8 cellular contexts compared by ENCODE assay signal in genomic region chr11:125064070-125064469, GRCh38. TPM values are rescaled to one million over a fixed set of nuclear protein-coding genes. Genes with fewer than 3 reads are reported as not detected.
A peak's percentile ranks its signal among the peaks of the same experiment; 100 is the strongest.
DNase-seq lines count a peak whose midpoint lies in the region; ATAC-seq and TF ChIP-seq lines count a peak whose summit lies in the region.

No MANE protein-coding gene starts in this region.

- no peaks in the 10 kb centered on the region for H3K36me3 ChIP-seq in brain microvascular endothelial cell (replicated peaks)
- no peaks in the 10 kb centered on the region for H3K36me3 ChIP-seq in lower lobe of right lung
- no peaks in the 10 kb centered on the region for H3K36me3 ChIP-seq in vagina

- H3K27ac ChIP-seq in brain microvascular endothelial cell (no peak overlapping the region), lower lobe of right lung (peak overlapping the region; percentile 82), vagina (peak overlapping the region; percentile 61)

- H3K9me3 Mint-ChIP-seq in stimulated activated naive CD8-positive, alpha-beta T cell treated with anti-CD3 and anti-CD28 coated beads, Interleukin-15, Interleukin-2, amounts not matched to agents 100 ng/mL and 50 ng/mL, for 24 hours, result no peaks in the 10 kb centered on the region
- H3K9me3 Mint-ChIP-seq in stimulated activated naive CD8-positive, alpha-beta T cell treated with anti-CD3 and anti-CD28 coated beads, Interleukin-15, amount 100 ng/mL, for 72 hours, result no peaks in the 10 kb centered on the region

- H3K9me3 ChIP-seq in lower lobe of right lung (no peaks in the 10 kb centered on the region), vagina (no peaks in the 10 kb centered on the region)

- no peak for TF ChIP-seq POLR2A in vagina (IDR thresholded peaks at IDR 0.05)

- peak overlapping the region; percentile 51 for H3K4me3 Mint-ChIP-seq in stimulated activated naive CD8-positive, alpha-beta T cell treated with anti-CD3 and anti-CD28 coated beads, Interleukin-15, Interleukin-2, amounts not matched to agents 100 ng/mL and 50 ng/mL, for 24 hours
- peak overlapping the region in 1 of 2 donors; percentile 76 for H3K4me3 Mint-ChIP-seq in stimulated activated naive CD8-positive, alpha-beta T cell treated with anti-CD3 and anti-CD28 coated beads, Interleukin-15, amount 100 ng/mL, for 72 hours

- in situ Hi-C loops in brain microvascular endothelial cell (cut with HindIII; ENCODE audit: low pct_ligation_motif_present, low sequenced_read_pairs), result no loop called here

- H3K4me1 Mint-ChIP-seq in stimulated activated naive CD8-positive, alpha-beta T cell treated with anti-CD3 and anti-CD28 coated beads, Interleukin-15, Interleukin-2, amounts not matched to agents 100 ng/mL and 50 ng/mL, for 24 hours (ENCODE audit: low read depth), result peaks cover 15% of the 10 kb centered on the region
- peaks cover 24% of the 10 kb centered on the region for H3K4me1 Mint-ChIP-seq in stimulated activated naive CD8-positive, alpha-beta T cell treated with anti-CD3 and anti-CD28 coated beads, Interleukin-15, amount 100 ng/mL, for 72 hours

- H3K27ac Mint-ChIP-seq in stimulated activated naive CD8-positive, alpha-beta T cell treated with anti-CD3 and anti-CD28 coated beads, Interleukin-15, Interleukin-2, amounts not matched to agents 100 ng/mL and 50 ng/mL, for 24 hours, result no peak overlapping the region
- no peak overlapping the region for H3K27ac Mint-ChIP-seq in stimulated activated naive CD8-positive, alpha-beta T cell treated with anti-CD3 and anti-CD28 coated beads, Interleukin-15, amount 100 ng/mL, for 72 hours

- intact Hi-C loops in lower lobe of right lung (cut with DNase I), result no loop called here
- intact Hi-C loops in vagina (cut with DNase I), result no loop called here

- H3K36me3 Mint-ChIP-seq in stimulated activated naive CD8-positive, alpha-beta T cell treated with anti-CD3 and anti-CD28 coated beads, Interleukin-15, Interleukin-2, amounts not matched to agents 100 ng/mL and 50 ng/mL, for 24 hours (ENCODE audit: low read depth), result no peaks in the 10 kb centered on the region

- H3K27me3 ChIP-seq in brain microvascular endothelial cell (replicated peaks) (no peaks in the 10 kb centered on the region), lower lobe of right lung (ENCODE audit: low read depth) (peaks cover 13% of the 10 kb centered on the region), vagina (no peaks in the 10 kb centered on the region)

- TF ChIP-seq CTCF in brain microvascular endothelial cell (IDR thresholded peaks at IDR 0.05; ENCODE audit: low read depth, low read length, missing control alignments) (no peak), lower lobe of right lung (IDR thresholded peaks at IDR 0.05) (no peak), vagina (IDR thresholded peaks at IDR 0.05) (no peak)

- H3K4me3 ChIP-seq in brain microvascular endothelial cell (ENCODE audit: low read depth, low read length) (peak overlapping the region; percentile 76), lower lobe of right lung (peak overlapping the region; percentile 75), vagina (peak overlapping the region; percentile 44 to 62)

- no peak for ATAC-seq in stimulated activated naive CD8-positive, alpha-beta T cell treated with anti-CD3 and anti-CD28 coated beads, Interleukin-15, amount 100 ng/mL, for 72 hours
- ATAC-seq in lower lobe of right lung, result no peak

- no peak for DNase-seq in stimulated activated naive CD8-positive, alpha-beta T cell treated with anti-CD3 and anti-CD28 coated beads, Interleukin-15, amount 100 ng/mL, for 72 hours
- DNase-seq in brain microvascular endothelial cell, result no peak
- DNase-seq in lower lobe of right lung, result no peak
- DNase-seq in vagina (ENCODE audit: extremely low spot score in 2 of 2), result no peak
- DNase-seq in Kasumi-1 (lab: John Stamatoyannopoulos, UW), result no peak
- no peak for DNase-seq in GDM1 (lab: John Stamatoyannopoulos, UW)
- DNase-seq in KG1 (lab: John Stamatoyannopoulos, UW), result no peak

- peaks cover 17% of the 10 kb centered on the region for H3K4me1 ChIP-seq in lower lobe of right lung
- H3K4me1 ChIP-seq in vagina, result peaks cover 10% of the 10 kb centered on the region

- peaks cover 40% of the 10 kb centered on the region for H3K27me3 Mint-ChIP-seq in stimulated activated naive CD8-positive, alpha-beta T cell treated with anti-CD3 and anti-CD28 coated beads, Interleukin-15, Interleukin-2, amounts not matched to agents 100 ng/mL and 50 ng/mL, for 24 hours
- peaks cover 76% of the 10 kb centered on the region for H3K27me3 Mint-ChIP-seq in stimulated activated naive CD8-positive, alpha-beta T cell treated with anti-CD3 and anti-CD28 coated beads, Interleukin-15, amount 100 ng/mL, for 72 hours

RNA-seq across cellular contexts. Expression of gene SLC37A2, which starts 1.0 kb away (rescaled TPM):
- total RNA-seq in lower lobe of right lung, result 25.0 TPM
- total RNA-seq in vagina, result 22.6 TPM

RNA-seq across cellular contexts. Expression of gene TMEM218, which starts 47.4 kb away (rescaled TPM):
- total RNA-seq in lower lobe of right lung (20.5 TPM), vagina (12.8 TPM)
